1 cellular context compared by ENCODE assay signal in the genomic region with DNA sequence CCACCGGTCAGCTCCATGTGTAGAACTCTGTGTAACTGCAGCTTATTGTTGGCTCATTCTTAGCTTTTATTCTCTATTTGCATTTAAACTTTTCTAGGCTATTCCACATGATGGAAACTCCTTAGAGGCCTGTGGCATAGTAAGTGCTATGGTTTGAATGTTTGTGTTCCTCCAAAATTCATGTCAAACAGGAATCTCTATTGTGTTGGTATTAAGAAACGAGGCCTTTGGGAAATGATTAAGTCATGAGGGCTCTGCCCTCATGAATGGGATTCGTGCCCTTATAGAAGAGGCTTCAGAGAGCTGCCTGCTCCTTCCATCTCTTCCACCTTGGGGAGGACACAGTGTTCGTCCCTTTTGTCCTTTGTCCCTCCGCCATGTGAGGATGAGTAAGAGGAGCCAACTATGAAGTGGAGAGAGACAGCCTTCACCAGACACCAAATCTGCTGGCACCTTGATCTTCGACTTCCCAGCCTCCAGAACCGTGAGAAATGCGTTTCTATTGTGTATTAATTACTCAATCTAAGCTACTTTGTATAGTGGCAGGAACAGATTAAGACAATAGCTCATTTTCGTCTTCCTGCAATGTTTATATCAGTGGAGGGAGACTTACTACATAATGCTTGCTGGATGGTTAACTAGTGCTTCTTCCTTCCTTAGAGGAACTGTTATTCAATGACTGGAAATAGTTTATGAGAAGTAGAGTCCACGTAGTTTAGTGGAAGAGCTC.
TF ChIP-seq lines count a peak whose summit lies in the region.

No MANE protein-coding gene starts in this region.

TF ChIP-seq in endothelial cell of umbilical vein, 7 proteins besides CTCF, POLR2A, EP300 and RAD21:
- TF ChIP-seq FOS (IDR thresholded peaks at IDR 0.05; ENCODE audit: borderline replicate concordance, insufficient read depth, low read length) = no peak
- TF ChIP-seq POLR2AphosphoS5 (IDR thresholded peaks at IDR 0.05; ENCODE audit: insufficient read depth, low read depth, low read length) = no peak
- no peak for TF ChIP-seq EZH2 (IDR thresholded peaks at IDR 0.05; ENCODE audit: borderline replicate concordance, low read depth, low read length, severe bottlenecking)
- TF ChIP-seq GATA2 (IDR thresholded peaks at IDR 0.05; ENCODE audit: insufficient read depth, insufficient read length, low read depth, low read length) = no peak
- TF ChIP-seq JUN (IDR thresholded peaks at IDR 0.05; ENCODE audit: borderline replicate concordance, insufficient read depth, insufficient read length, low read depth) = no peak
- no peak for TF ChIP-seq MYC (IDR thresholded peaks at IDR 0.05; ENCODE audit: low read depth, low read length)
- TF ChIP-seq, protein P1, sequence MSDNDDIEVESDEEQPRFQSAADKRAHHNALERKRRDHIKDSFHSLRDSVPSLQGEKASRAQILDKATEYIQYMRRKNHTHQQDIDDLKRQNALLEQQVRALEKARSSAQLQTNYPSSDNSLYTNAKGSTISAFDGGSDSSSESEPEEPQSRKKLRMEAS (IDR thresholded peaks at IDR 0.05; ENCODE audit: insufficient read depth, insufficient read length) = no peak
